19 cellular contexts compared by ENCODE assay signal in the genomic region with DNA sequence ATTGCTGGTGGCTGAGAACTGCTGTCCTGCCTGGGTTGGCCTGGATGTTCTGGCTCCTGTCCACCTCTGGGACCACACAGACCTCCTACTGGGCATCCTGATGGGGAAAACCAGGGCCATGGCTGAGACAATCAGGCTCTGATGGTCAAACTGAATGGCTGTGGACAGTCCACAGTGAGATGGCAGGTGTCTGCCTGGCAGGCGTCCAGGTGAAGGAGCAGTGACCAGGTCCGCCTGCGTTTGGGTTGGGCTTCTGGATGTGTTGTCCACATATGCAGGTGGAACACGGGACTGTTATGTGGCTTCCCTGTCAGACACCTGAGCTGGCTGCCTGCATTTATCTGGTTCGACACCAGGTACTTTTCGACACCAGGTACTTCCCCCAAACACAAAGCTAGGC.
DNase-seq lines count a peak whose midpoint lies in the region; FAIRE-seq and TF ChIP-seq lines count a peak whose summit lies in the region.
"Had no signal": no experiment of that assay in that cellular context is flagged by ENCODE, and none has a peak within 500 bp of the region (broad histone marks: within the 10 kb centered on the region; RNA-seq: fewer than 3 reads in every experiment).

No MANE protein-coding gene starts in this region.

- H3K4me3 Mint-ChIP-seq in endodermal cell: no peak overlapping the region
- H3K4me3 Mint-ChIP-seq: CD4-positive, CD25-positive, alpha-beta regulatory T cell; CD8-positive, alpha-beta memory T cell; HFFc6 had no signal

- H3K27me3 ChIP-seq in endodermal cell (ENCODE audit: control insufficient read depth, insufficient read depth, low read length, poor library complexity, severe bottlenecking): no peaks in the 10 kb centered on the region
- H3K27me3 ChIP-seq: BE2C had no signal

- no peaks in the 10 kb centered on the region for H3K36me3 ChIP-seq in endodermal cell (ENCODE audit: control insufficient read depth, insufficient read depth, low read length)
- H3K36me3 ChIP-seq: BE2C had no signal

- no peak overlapping the region for H3K4me3 ChIP-seq in GM12865 (ENCODE audit: low read depth, low read length)
- H3K4me3 ChIP-seq in endodermal cell (ENCODE audit: low read length): no peak overlapping the region
- H3K4me3 ChIP-seq: GM23248 had no signal

- DNase-seq in GM12865 (ENCODE audit: low read depth) (peak; percentile 38), GM12892 (ENCODE audit: insufficient read length) (no peak), NCI-H146 (lab: John Stamatoyannopoulos, UW) (peak; percentile 73), endodermal cell (peak; percentile 21), putamen (ENCODE audit: low spot score) (no peak), H54 (ENCODE audit: insufficient read length, low spot score) (no peak)
- DNase-seq in activated CD4-positive, alpha-beta T cell treated with anti-CD3 and anti-CD28 coated beads for 1 hour: no peak
- DNase-seq: ACHN; BE2C; C1 segment of cervical spinal cord; CD4-positive, CD25-positive, alpha-beta regulatory T cell; CD8-positive, alpha-beta memory T cell; COR-L47; GM23248; HFFc6 had no signal

- no peak overlapping the region for H3K27ac ChIP-seq in endodermal cell (ENCODE audit: low read depth, low read length)
- H3K27ac ChIP-seq: GM23248, HL-60 had no signal

- no peaks in the 10 kb centered on the region for H3K9me3 ChIP-seq in endodermal cell (ENCODE audit: control insufficient read depth, low read length)
- H3K9me3 ChIP-seq: BE2C had no signal

- no peaks in the 10 kb centered on the region for H3K27me3 Mint-ChIP-seq in endodermal cell (ENCODE audit: insufficient read depth)
- H3K27me3 Mint-ChIP-seq: CD4-positive, CD25-positive, alpha-beta regulatory T cell had no signal

- no peak overlapping the region for H3K27ac Mint-ChIP-seq in endodermal cell
- H3K27ac Mint-ChIP-seq: CD4-positive, CD25-positive, alpha-beta regulatory T cell; CD8-positive, alpha-beta memory T cell; HFFc6 had no signal

- peak; percentile 81 for FAIRE-seq in GM12892 (lab: Jason Lieb, UNC)
- FAIRE-seq in H54 (lab: Jason Lieb, UNC): no peak
- FAIRE-seq: A204.1, G401.6, GM18507 had no signal

- no peaks in the 10 kb centered on the region for H3K4me1 ChIP-seq in endodermal cell (ENCODE audit: control insufficient read depth, insufficient read depth, low read length)
- H3K4me1 ChIP-seq: BE2C had no signal

- TF ChIP-seq CTCF in GM12865 (IDR thresholded peaks at IDR 0.05; ENCODE audit: insufficient read depth, low read depth, low read length, missing control alignments) (no peak), endodermal cell (conservative IDR thresholded peaks at IDR 0.05) (no peak)

- H3K9ac ChIP-seq in endodermal cell (ENCODE audit: extremely low read depth, low read length, poor library complexity, severe bottlenecking): no peak overlapping the region
- H3K9ac ChIP-seq: GM23248 had no signal

- peaks cover 18% of the 10 kb centered on the region for H3K9me3 Mint-ChIP-seq in endodermal cell

- no peaks in the 10 kb centered on the region for H3K4me1 Mint-ChIP-seq in endodermal cell
- H3K4me1 Mint-ChIP-seq: CD8-positive, alpha-beta memory T cell had no signal

- WGBS in endodermal cell (ENCODE audit: insufficient coverage in 1 of 2, insufficient read length in 1 of 2), 2 experiments: 93 to 98% methylated on average over 5 to 6 of the region's 6 CpGs

- TF ChIP-seq POLR2A in GM12892 (IDR thresholded peaks at IDR 0.05; ENCODE audit: low read depth, low read length): no peak
- TF ChIP-seq POLR2A in H54 (IDR thresholded peaks at IDR 0.05; ENCODE audit: low read depth, low read length): no peak

- H3K36me3 Mint-ChIP-seq in endodermal cell (ENCODE audit: low read depth): peaks cover 12% of the 10 kb centered on the region
- H3K36me3 Mint-ChIP-seq: CD4-positive, CD25-positive, alpha-beta regulatory T cell had no signal

Comparison
In these comparisons a context has a peak if more than half of its experiments do, and no peak if none do; other contexts are left out.
1. DNase-seq: peak in GM12865 (single experiment), NCI-H146 (single experiment) and endodermal cell (single experiment); none in GM12892 (single experiment), activated CD4-positive, alpha-beta T cell treated with anti-CD3 and anti-CD28 coated beads for 1 hour (single experiment), putamen (single experiment) and H54 (single experiment).